Comparison of ENCODE assay signal across 8 cellular contexts in genomic region chr16:70380919-70381603, GRCh38. TPM values are rescaled to one million over a fixed set of nuclear protein-coding genes. Genes with fewer than 3 reads are reported as not detected.
DNase-seq lines count a peak whose midpoint lies in the region; ATAC-seq and TF ChIP-seq lines count a peak whose summit lies in the region.

No MANE protein-coding gene starts in this region.

- peaks cover 10% of the 10 kb centered on the region for H3K27me3 Mint-ChIP-seq in neural progenitor cell (ENCODE audit: insufficient read depth, low read depth)

- peak overlapping the region; percentile 98 for H3K4me3 Mint-ChIP-seq in neural progenitor cell

- peak; percentile 91 for ATAC-seq in foreskin keratinocyte

- peak; percentile 50 for TF ChIP-seq CTCF in Loucy (conservative IDR thresholded peaks at IDR 0.05; ENCODE audit: low read length)
- TF ChIP-seq CTCF in foreskin keratinocyte (conservative IDR thresholded peaks at IDR 0.05) = peak; percentile 51
- TF ChIP-seq CTCF in neural progenitor cell (IDR thresholded peaks at IDR 0.05) = peak; percentile 49

- H3K27ac ChIP-seq in foreskin keratinocyte (no peak overlapping the region), neural progenitor cell (peak overlapping the region; percentile 72)

- H4K20me1 ChIP-seq in Loucy (ENCODE audit: insufficient read depth, low read length, poor library complexity, severe bottlenecking) = peaks cover 9% of the 10 kb centered on the region
- H4K20me1 ChIP-seq in neural progenitor cell (ENCODE audit: low read depth) = no peaks in the 10 kb centered on the region

- H3K27me3 ChIP-seq in Loucy (ENCODE audit: insufficient read depth, low read length, poor library complexity, severe bottlenecking) (no peaks in the 10 kb centered on the region), foreskin keratinocyte (no peaks in the 10 kb centered on the region), neural progenitor cell (no peaks in the 10 kb centered on the region)

- peaks cover 14% of the 10 kb centered on the region; the same call in 1 of the 2 replicates for H3K79me2 ChIP-seq in Loucy (ENCODE audit: insufficient read depth, low read length)
- H3K79me2 ChIP-seq in neural progenitor cell (ENCODE audit: low read depth) = peaks cover 27% of the 10 kb centered on the region

- DNase-seq in ELR (ENCODE audit: low read depth) (peak; percentile 99), H4 (ENCODE audit: low spot score) (peak; percentile 79), activated gamma-delta T cell treated with Interleukin-2 at 50 U/mL for 16 hours (peak; percentile 94), foreskin keratinocyte (peak; percentile 91 to 95), neural progenitor cell (ENCODE audit: low spot score) (peak; percentile 99), stromal cell of bone marrow (ENCODE audit: low read depth) (peak; percentile 95)

- peak overlapping the region; percentile 95 for H3K9ac ChIP-seq in Loucy (ENCODE audit: low read depth, low read length, poor library complexity, severe bottlenecking)
- peak overlapping the region; percentile 73 for H3K9ac ChIP-seq in neural progenitor cell

- peak overlapping the region; percentile 99 for H3K4me3 ChIP-seq in Loucy (ENCODE audit: low read length, poor library complexity, severe bottlenecking)
- H3K4me3 ChIP-seq in neural progenitor cell = peak overlapping the region; percentile 81

- H3F3A ChIP-seq in Loucy (ENCODE audit: low read depth) (peaks cover 9% of the 10 kb centered on the region), neural progenitor cell (ENCODE audit: low read depth) (peaks cover 53% of the 10 kb centered on the region)

- peaks cover 22% of the 10 kb centered on the region for H3K4me1 ChIP-seq in Loucy (ENCODE audit: insufficient read depth, low read length, poor library complexity, severe bottlenecking)
- no peaks in the 10 kb centered on the region for H3K4me1 ChIP-seq in foreskin keratinocyte
- H3K4me1 ChIP-seq in neural progenitor cell = no peaks in the 10 kb centered on the region

- H3K4me2 ChIP-seq in Loucy (ENCODE audit: low read depth, low read length, poor library complexity, severe bottlenecking) = peak overlapping the region; percentile 88
- H3K4me2 ChIP-seq in neural progenitor cell = peak overlapping the region; percentile 90

- peak; percentile 90 for TF ChIP-seq POLR2A in Raji (IDR thresholded peaks at IDR 0.05; ENCODE audit: insufficient read depth, low read depth, low read length)

- no peaks in the 10 kb centered on the region for H3K9me3 Mint-ChIP-seq in neural progenitor cell

- no peaks in the 10 kb centered on the region for H3K9me3 ChIP-seq in Loucy (ENCODE audit: insufficient read depth, low read depth, low read length)
- no peaks in the 10 kb centered on the region for H3K9me3 ChIP-seq in neural progenitor cell (ENCODE audit: low read depth)

- H3K4me1 Mint-ChIP-seq in neural progenitor cell = peaks cover 18% of the 10 kb centered on the region

- H3K36me3 ChIP-seq in Loucy (ENCODE audit: insufficient read depth, low read length) (peaks cover 3% of the 10 kb centered on the region; the same call in 1 of the 2 replicates), neural progenitor cell (no peaks in the 10 kb centered on the region)

- peaks cover 14% of the 10 kb centered on the region for H3K36me3 Mint-ChIP-seq in neural progenitor cell

- no peaks in the 10 kb centered on the region for H3K9me2 ChIP-seq in Loucy (replicated peaks; ENCODE audit: low read depth, low read length)

- peak overlapping the region; percentile 92 for H3K27ac Mint-ChIP-seq in neural progenitor cell

- H2AFZ ChIP-seq in Loucy (ENCODE audit: low read length) (peak overlapping the region; percentile 93), neural progenitor cell (replicated peaks) (no peak overlapping the region)

RNA-seq across cellular contexts. Expression of gene DDX19A, which starts 34.4 kb away (rescaled TPM):
- 31.3 and 31.4 TPM in 2 replicates for total RNA-seq in H4 (2014; rRNA removed; shearing (Covaris generic))
- total RNA-seq in foreskin keratinocyte = 37.4 and 41.0 TPM in 2 replicates
- 21.0 and 25.2 TPM in 2 replicates for polyA plus RNA-seq in foreskin keratinocyte
- 45.1 and 55.4 TPM in 2 replicates for total RNA-seq in neural progenitor cell (ENCODE audit: low replicate concordance)

RNA-seq across cellular contexts. Expression of gene ST3GAL2, which starts 57.8 kb away (rescaled TPM):
- total RNA-seq in H4 (2014; rRNA removed; shearing (Covaris generic)) = 20.8 and 30.6 TPM in 2 replicates
- 12.3 and 12.5 TPM in 2 replicates for total RNA-seq in foreskin keratinocyte
- 6.7 and 6.9 TPM in 2 replicates for polyA plus RNA-seq in foreskin keratinocyte
- 11.6 and 34.5 TPM in 2 replicates for total RNA-seq in neural progenitor cell (ENCODE audit: low replicate concordance)
